ENCODE assay signal across 13 cellular contexts in the genomic region with DNA sequence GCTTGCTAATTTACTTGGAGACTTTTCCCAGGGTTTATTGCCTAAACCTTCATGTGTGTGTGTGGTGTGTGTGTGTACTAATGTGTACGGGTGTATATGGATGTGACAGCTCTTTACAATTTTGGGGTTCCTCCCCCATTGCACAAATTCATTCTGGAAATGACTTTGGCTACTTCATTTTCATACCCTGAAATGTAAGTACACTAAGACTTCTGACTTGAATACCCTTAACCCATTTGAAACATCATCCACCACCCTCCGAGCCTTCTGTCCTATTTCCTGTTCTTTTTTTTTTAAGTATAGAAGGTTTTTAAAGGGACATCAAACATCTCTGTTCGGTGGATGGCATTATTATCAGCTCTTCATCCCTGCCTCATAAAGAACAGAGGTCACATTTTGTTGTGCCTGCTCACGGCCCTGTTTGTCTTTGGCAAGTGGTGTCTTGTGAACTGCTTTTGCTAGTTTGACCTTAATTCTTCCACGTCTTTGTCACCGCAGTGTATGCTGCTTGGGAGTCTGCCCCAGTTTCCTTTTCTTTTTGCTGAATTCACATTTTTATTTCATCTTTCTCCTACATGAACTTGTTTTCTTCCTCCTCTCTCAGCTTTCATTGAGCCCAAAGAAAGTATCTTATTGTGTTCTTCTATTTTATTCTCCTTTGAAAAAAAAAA.
A peak's percentile ranks its signal among the peaks of the same experiment; 100 is the strongest.
DNase-seq lines count a peak whose midpoint lies in the region; ATAC-seq and TF ChIP-seq lines count a peak whose summit lies in the region.
"Had no signal": no experiment of that assay in that cellular context is flagged by ENCODE, and none has a peak within 500 bp of the region (broad histone marks: within the 10 kb centered on the region; RNA-seq: fewer than 3 reads in every experiment).

No MANE protein-coding gene starts in this region.

- H3K27ac ChIP-seq in transverse colon (peak overlapping the region in 3 of 4 donors; percentile 64 to 77 (median 77)), breast epithelium (no peak overlapping the region)

- peak; percentile 12 to 25 for DNase-seq in activated T-cell treated with anti-CD3 and anti-CD28 coated beads, Interleukin-2, amount 50 U/mL, for 72 hours
- DNase-seq in activated T-cell treated with anti-CD3 and anti-CD28 coated beads, Interleukin-2, amount 50 U/mL, for 1 hour, result no peak
- DNase-seq in adipocyte (ENCODE audit: low read depth), result no peak
- peak; percentile 13 for DNase-seq in midbrain (lab: John Stamatoyannopoulos, UW)
- DNase-seq in transverse colon, result no peak
- no peak for DNase-seq in glutamatergic neuron
- DNase-seq in breast epithelium (ENCODE audit: low spot score in 2 of 2), result no peak
- DNase-seq in DMS53 treated with DMSO at 0.1 percent for 48 hours (lab: John Stamatoyannopoulos, UW; ENCODE audit: unreplicated experiment), result no peak
- DNase-seq: activated CD8-positive, alpha-beta memory T cell treated with anti-CD3 and anti-CD28 coated beads, Interleukin-2, amount 50 U/mL, for 4 hours; HFFc6; NCI-H2107; stimulated activated CD4-positive, alpha-beta T cell treated with anti-CD3 and anti-CD28 coated beads, Interleukin-2, amount 100 ng/mL, for 48 hours had no signal

- H3K27ac Mint-ChIP-seq in activated T-cell treated with anti-CD3 and anti-CD28 coated beads, Interleukin-2, amount 50 U/mL, for 72 hours, result peak overlapping the region; percentile 55
- no peak overlapping the region for H3K27ac Mint-ChIP-seq in glutamatergic neuron (ENCODE audit: unreplicated experiment)
- H3K27ac Mint-ChIP-seq: HFFc6 had no signal

- TF ChIP-seq CTCF in transverse colon (IDR thresholded peaks at IDR 0.05) (no peak), glutamatergic neuron (IDR thresholded peaks at IDR 0.05; ENCODE audit: partially characterized antibody, unreplicated experiment) (no peak), breast epithelium (IDR thresholded peaks at IDR 0.05) (no peak)

- TF ChIP-seq EP300 in transverse colon (IDR thresholded peaks at IDR 0.05; ENCODE audit: low read depth), result no peak

- TF ChIP-seq POLR2A in transverse colon (IDR thresholded peaks at IDR 0.05), result no peak
- no peak for TF ChIP-seq POLR2A in breast epithelium (IDR thresholded peaks at IDR 0.05)

- ATAC-seq in activated T-cell treated with anti-CD3 and anti-CD28 coated beads, Interleukin-2, amount 50 U/mL, for 72 hours (replicated peaks in 1 of 2), result peak; percentile 62 to 76
- ATAC-seq: esophagus mucosa had no signal

- no peaks in the 10 kb centered on the region for H3K27me3 ChIP-seq in adipocyte (replicated peaks; ENCODE audit: control insufficient read depth, insufficient read depth, low read length)
- H3K27me3 ChIP-seq in transverse colon, result no peaks in the 10 kb centered on the region
- no peaks in the 10 kb centered on the region for H3K27me3 ChIP-seq in breast epithelium

- intact Hi-C loops in transverse colon (cut with DNase I; ENCODE audit: low total_unique reads), result no loop called here
- intact Hi-C loops in breast epithelium (cut with DNase I; ENCODE audit: low total_unique reads), result no loop called here

- peak overlapping the region; percentile 54 to 84 for H3K4me3 Mint-ChIP-seq in activated T-cell treated with anti-CD3 and anti-CD28 coated beads, Interleukin-2, amount 50 U/mL, for 72 hours
- no peak overlapping the region for H3K4me3 Mint-ChIP-seq in glutamatergic neuron (ENCODE audit: unreplicated experiment)

- peaks cover 55% of the 10 kb centered on the region for H3K4me1 Mint-ChIP-seq in activated T-cell treated with anti-CD3 and anti-CD28 coated beads, Interleukin-2, amount 50 U/mL, for 72 hours (ENCODE audit: low read depth)
- H3K4me1 Mint-ChIP-seq in glutamatergic neuron (ENCODE audit: low read depth, unreplicated experiment), result peaks cover 10% of the 10 kb centered on the region

- H3K9ac ChIP-seq in adipocyte (ENCODE audit: low read length), result peak overlapping the region; percentile 91

- H3K36me3 Mint-ChIP-seq in activated T-cell treated with anti-CD3 and anti-CD28 coated beads, Interleukin-2, amount 50 U/mL, for 72 hours (ENCODE audit: insufficient read depth in 2 of 2), result no peaks in the 10 kb centered on the region
- H3K36me3 Mint-ChIP-seq in glutamatergic neuron (ENCODE audit: unreplicated experiment), result no peaks in the 10 kb centered on the region

- H3K27me3 Mint-ChIP-seq in activated T-cell treated with anti-CD3 and anti-CD28 coated beads, Interleukin-2, amount 50 U/mL, for 72 hours (ENCODE audit: low read depth), result no peaks in the 10 kb centered on the region
- no peaks in the 10 kb centered on the region for H3K27me3 Mint-ChIP-seq in glutamatergic neuron (ENCODE audit: unreplicated experiment)

- H3K36me3 ChIP-seq in adipocyte (ENCODE audit: control insufficient read depth, insufficient read depth, low read length, severe bottlenecking), result no peaks in the 10 kb centered on the region
- H3K36me3 ChIP-seq in transverse colon, result no peaks in the 10 kb centered on the region
- H3K36me3 ChIP-seq in breast epithelium, result no peaks in the 10 kb centered on the region

- peak overlapping the region; percentile 72 for H3K4me3 ChIP-seq in adipocyte (ENCODE audit: low read length)
- H3K4me3 ChIP-seq in transverse colon, result no peak overlapping the region
- no peak overlapping the region for H3K4me3 ChIP-seq in breast epithelium

- H3K9me3 ChIP-seq in adipocyte (ENCODE audit: control insufficient read depth, low read length) (no peaks in the 10 kb centered on the region), transverse colon (no peaks in the 10 kb centered on the region), breast epithelium (no peaks in the 10 kb centered on the region)

- 61 to 70% methylated on average over 4 to 6 of the region's 6 CpGs for WGBS in transverse colon (ENCODE audit: low coverage in 1 of 2), 2 donors

- in situ Hi-C loops in transverse colon (cut with MboI; ENCODE audit: low pct_ligation_motif_present in 1 of 4, low pct_unique_long_range_greater_than_20kb in 1 of 4, low sequenced_read_pairs in 3 of 4), result no loop called here

- no peaks in the 10 kb centered on the region for H3K9me3 Mint-ChIP-seq in activated T-cell treated with anti-CD3 and anti-CD28 coated beads, Interleukin-2, amount 50 U/mL, for 72 hours
- H3K9me3 Mint-ChIP-seq in glutamatergic neuron (ENCODE audit: unreplicated experiment), result no peaks in the 10 kb centered on the region
- H3K9me3 Mint-ChIP-seq: HFFc6 had no signal

- H3K4me1 ChIP-seq in adipocyte (ENCODE audit: control insufficient read depth, insufficient read depth, low read length), result peaks cover 44% of the 10 kb centered on the region
- peaks cover 15 to 37% (median 17%) of the 10 kb centered on the region in 4 donors for H3K4me1 ChIP-seq in transverse colon
- peaks cover 0 to 13% of the 10 kb centered on the region in 2 donors for H3K4me1 ChIP-seq in breast epithelium

Comparison
In these comparisons a context has a peak if more than half of its experiments do, and no peak if none do; other contexts are left out.
1. DNase-seq: peak in activated T-cell treated with anti-CD3 and anti-CD28 coated beads, Interleukin-2, amount 50 U/mL, for 72 hours (2 of 2) and midbrain (single experiment); none in activated T-cell treated with anti-CD3 and anti-CD28 coated beads, Interleukin-2, amount 50 U/mL, for 1 hour (single experiment), adipocyte (single experiment), transverse colon (single experiment), glutamatergic neuron (single experiment), breast epithelium (0 of 2) and DMS53 treated with DMSO at 0.1 percent for 48 hours (single experiment).
2. H3K27ac ChIP-seq: peak in transverse colon (3 of 4); none in breast epithelium (0 of 2).